ENCODE assay signal across 1 cellular context in genomic region chr6:37168809-37169457, GRCh38.
TF ChIP-seq lines count a peak whose summit lies in the region.

No MANE protein-coding gene starts in this region.

TF ChIP-seq in HepG2, 621 proteins besides CTCF, POLR2A, EP300 and RAD21 (continued from another document and continues in another):
- TF ChIP-seq PREB (CRISPR knock-in tag; IDR thresholded peaks at IDR 0.05) (no peak), ZNF207 (IDR thresholded peaks at IDR 0.05; ENCODE audit: borderline replicate concordance) (no peak), TFDP2 (CRISPR knock-in tag; IDR thresholded peaks at IDR 0.05) (no peak), ZNF414 (CRISPR knock-in tag; IDR thresholded peaks at IDR 0.05) (0 out of 2 replicates have a peak, but pooled peaks have one; percentile 13), ZNF816 (CRISPR knock-in tag; IDR thresholded peaks at IDR 0.05; ENCODE audit: borderline replicate concordance) (peak; percentile 9), ZNF710 (CRISPR knock-in tag; IDR thresholded peaks at IDR 0.05; ENCODE audit: borderline replicate concordance) (0 out of 2 replicates have a peak, but pooled peaks have one; percentile 19), ZNF530 (CRISPR knock-in tag; IDR thresholded peaks at IDR 0.05; ENCODE audit: low read depth) (no peak), HOXA7 (CRISPR knock-in tag; IDR thresholded peaks at IDR 0.05) (no peak), ZNF12 (CRISPR knock-in tag; IDR thresholded peaks at IDR 0.05) (no peak), ZFYVE20 (CRISPR knock-in tag; IDR thresholded peaks at IDR 0.05; ENCODE audit: borderline replicate concordance, low read depth) (no peak), U2AF1 (optimal IDR thresholded peaks at IDR 0.05; ENCODE audit: low read depth, low read length) (no peak), RARA (CRISPR knock-in tag; IDR thresholded peaks at IDR 0.05) (peak; percentile 24; the same call in 1 of the 2 replicates), HBP1 (CRISPR knock-in tag; IDR thresholded peaks at IDR 0.05; ENCODE audit: low read depth) (no peak), ARID5B (CRISPR knock-in tag; IDR thresholded peaks at IDR 0.05) (no peak), NAIF1 (CRISPR knock-in tag; IDR thresholded peaks at IDR 0.05; ENCODE audit: borderline replicate concordance) (no peak; the same call in 1 of the 2 replicates), ZNF644 (CRISPR knock-in tag; IDR thresholded peaks at IDR 0.05; ENCODE audit: low read depth) (no peak), MTF1 (CRISPR knock-in tag; IDR thresholded peaks at IDR 0.05) (no peak), FOXO1 (CRISPR knock-in tag; IDR thresholded peaks at IDR 0.05) (no peak), RXRA (CRISPR knock-in tag; IDR thresholded peaks at IDR 0.05) (no peak), ZBTB1 (CRISPR knock-in tag; IDR thresholded peaks at IDR 0.05; ENCODE audit: borderline replicate concordance) (no peak), EED (CRISPR knock-in tag; IDR thresholded peaks at IDR 0.05) (no peak), ZHX1 (CRISPR knock-in tag; IDR thresholded peaks at IDR 0.05; ENCODE audit: low read depth) (no peak), SNAI1 (CRISPR knock-in tag; IDR thresholded peaks at IDR 0.05; ENCODE audit: borderline replicate concordance) (0 out of 2 replicates have a peak, but pooled peaks have one; percentile 92), ZNF839 (CRISPR knock-in tag; IDR thresholded peaks at IDR 0.05; ENCODE audit: borderline replicate concordance) (no peak), ZNF713 (CRISPR knock-in tag; IDR thresholded peaks at IDR 0.05) (no peak), GMEB1 (CRISPR knock-in tag; IDR thresholded peaks at IDR 0.05; ENCODE audit: borderline replicate concordance) (no peak), FOXM1 (CRISPR knock-in tag; IDR thresholded peaks at IDR 0.05) (no peak), ZNF598 (CRISPR knock-in tag; IDR thresholded peaks at IDR 0.05; ENCODE audit: borderline replicate concordance) (0 out of 2 replicates have a peak, but pooled peaks have one; percentile 50), ZNF501 (CRISPR knock-in tag; IDR thresholded peaks at IDR 0.05) (no peak), ETS1 (CRISPR knock-in tag; IDR thresholded peaks at IDR 0.05) (no peak), TSC22D2 (CRISPR knock-in tag; IDR thresholded peaks at IDR 0.05; ENCODE audit: borderline replicate concordance) (no peak), ZNF451 (CRISPR knock-in tag; IDR thresholded peaks at IDR 0.05) (no peak), ZNF3 (CRISPR knock-in tag; IDR thresholded peaks at IDR 0.05) (no peak), LBX2 (CRISPR knock-in tag; IDR thresholded peaks at IDR 0.05; ENCODE audit: borderline replicate concordance) (no peak), DNMT1 (CRISPR knock-in tag; IDR thresholded peaks at IDR 0.05) (no peak), NFE2L1 (CRISPR knock-in tag; IDR thresholded peaks at IDR 0.05; ENCODE audit: borderline replicate concordance) (no peak), ZNF883 (CRISPR knock-in tag; IDR thresholded peaks at IDR 0.05; ENCODE audit: not compliant biosample characterization) (peak; percentile 34), ZNF724P (CRISPR knock-in tag; IDR thresholded peaks at IDR 0.05; ENCODE audit: borderline replicate concordance) (0 out of 2 replicates have a peak, but pooled peaks have one; percentile 64), ZNF24 (IDR thresholded peaks at IDR 0.05) (no peak), BHLHE40 (IDR thresholded peaks at IDR 0.05; ENCODE audit: low read length) (no peak)
